1 cellular context compared by ENCODE assay signal in genomic region chr13:107192289-107192688, GRCh38.
TF ChIP-seq lines count a peak whose summit lies in the region.

No MANE protein-coding gene starts in this region.

TF ChIP-seq in HepG2, 621 proteins besides CTCF, POLR2A, EP300 and RAD21 (continued from another document and continues in another):
- TF ChIP-seq AHDC1 (CRISPR knock-in tag; IDR thresholded peaks at IDR 0.05; ENCODE audit: borderline replicate concordance) (peak; percentile 83; the same call in 1 of the 2 replicates), KLF15 (CRISPR knock-in tag; IDR thresholded peaks at IDR 0.05; ENCODE audit: borderline replicate concordance) (no peak), ZNF326 (CRISPR knock-in tag; IDR thresholded peaks at IDR 0.05; ENCODE audit: borderline replicate concordance) (no peak), TP53 (CRISPR knock-in tag; conservative IDR thresholded peaks at IDR 0.05) (no peak), CEBPB (IDR thresholded peaks at IDR 0.05; ENCODE audit: borderline replicate concordance, low read depth, low read length) (no peak), ZNF432 (CRISPR knock-in tag; IDR thresholded peaks at IDR 0.05; ENCODE audit: borderline replicate concordance) (no peak), DZIP1 (CRISPR knock-in tag; IDR thresholded peaks at IDR 0.05) (no peak), HMG20B (CRISPR knock-in tag; conservative IDR thresholded peaks at IDR 0.05) (peak; percentile 86), ZMAT3 (CRISPR knock-in tag; conservative IDR thresholded peaks at IDR 0.05) (no peak), FOXO1 (CRISPR knock-in tag; IDR thresholded peaks at IDR 0.05) (peak; percentile 66; the same call in 1 of the 2 replicates), JARID2 (CRISPR knock-in tag; IDR thresholded peaks at IDR 0.05; ENCODE audit: insufficient replicate concordance) (no peak), TFDP2 (CRISPR knock-in tag; IDR thresholded peaks at IDR 0.05) (no peak), SP140L (CRISPR knock-in tag; IDR thresholded peaks at IDR 0.05; ENCODE audit: borderline replicate concordance) (no peak), SOX13 (IDR thresholded peaks at IDR 0.05) (peak; percentile 85), SOX13 (CRISPR knock-in tag; conservative IDR thresholded peaks at IDR 0.05 in 1 of 2, IDR thresholded peaks at IDR 0.05 in 1 of 2) (peak in 1 of 2 experiments; percentile 92; a peak in 2 of 4 replicates), RBM22 (optimal IDR thresholded peaks at IDR 0.05; ENCODE audit: low read length) (no peak), TARDBP (CRISPR knock-in tag; IDR thresholded peaks at IDR 0.05) (peak; percentile 64; the same call in 1 of the 2 replicates), FOXJ3 (CRISPR knock-in tag; IDR thresholded peaks at IDR 0.05; ENCODE audit: borderline replicate concordance) (peak; percentile 44; the same call in 1 of the 2 replicates), RAD51 (IDR thresholded peaks at IDR 0.05; ENCODE audit: borderline replicate concordance) (no peak), ERF (CRISPR knock-in tag; IDR thresholded peaks at IDR 0.05) (peak; percentile 76; the same call in 1 of the 2 replicates), NR2F2 (IDR thresholded peaks at IDR 0.05; ENCODE audit: borderline replicate concordance, low read depth) (peak; percentile 81), HOXD1 (CRISPR knock-in tag; IDR thresholded peaks at IDR 0.05) (peak; percentile 89; the same call in 1 of the 2 replicates), ZNF552 (CRISPR knock-in tag; IDR thresholded peaks at IDR 0.05; ENCODE audit: borderline replicate concordance) (no peak), MEIS2 (CRISPR knock-in tag; IDR thresholded peaks at IDR 0.05) (peak; percentile 54; the same call in 1 of the 2 replicates), CAMTA2 (CRISPR knock-in tag; IDR thresholded peaks at IDR 0.05; ENCODE audit: borderline replicate concordance) (no peak), THYN1 (CRISPR knock-in tag; IDR thresholded peaks at IDR 0.05; ENCODE audit: borderline replicate concordance, low read depth) (no peak), DNMT1 (CRISPR knock-in tag; IDR thresholded peaks at IDR 0.05) (no peak), ZMYM2 (CRISPR knock-in tag; IDR thresholded peaks at IDR 0.05) (no peak), ISL2 (CRISPR knock-in tag; IDR thresholded peaks at IDR 0.05) (peak; percentile 92), SKI (IDR thresholded peaks at IDR 0.05; ENCODE audit: partially characterized antibody) (no peak), SAP130 (CRISPR knock-in tag; IDR thresholded peaks at IDR 0.05; ENCODE audit: low read depth) (peak; percentile 58), HDAC1 (CRISPR knock-in tag; IDR thresholded peaks at IDR 0.05) (peak; percentile 36; the same call in 1 of the 2 replicates), KDM2A (CRISPR knock-in tag; IDR thresholded peaks at IDR 0.05; ENCODE audit: borderline replicate concordance, low read depth) (no peak), ZNF550 (CRISPR knock-in tag; IDR thresholded peaks at IDR 0.05; ENCODE audit: borderline replicate concordance) (no peak), ZNF776 (CRISPR knock-in tag; IDR thresholded peaks at IDR 0.05) (no peak), TCF7 (IDR thresholded peaks at IDR 0.05; ENCODE audit: low read depth) (peak; percentile 94), KLF16 (CRISPR knock-in tag; IDR thresholded peaks at IDR 0.05) (no peak), ZNF260 (CRISPR knock-in tag; IDR thresholded peaks at IDR 0.05; ENCODE audit: borderline replicate concordance, low read depth) (no peak), NR0B2 (CRISPR knock-in tag; IDR thresholded peaks at IDR 0.05) (no peak), ZNF503 (CRISPR knock-in tag; IDR thresholded peaks at IDR 0.05) (peak; percentile 92), SMARCE1 (IDR thresholded peaks at IDR 0.05; ENCODE audit: borderline replicate concordance) (no peak), SALL1 (CRISPR knock-in tag; IDR thresholded peaks at IDR 0.05) (peak; percentile 78), ZNF143 (CRISPR knock-in tag; IDR thresholded peaks at IDR 0.05) (no peak), TSC22D2 (CRISPR knock-in tag; IDR thresholded peaks at IDR 0.05; ENCODE audit: borderline replicate concordance) (no peak), NBN (conservative IDR thresholded peaks at IDR 0.05) (no peak), ZNF652 (CRISPR knock-in tag; IDR thresholded peaks at IDR 0.05; ENCODE audit: borderline replicate concordance, low read depth) (peak; percentile 74), ZNF589 (CRISPR knock-in tag; conservative IDR thresholded peaks at IDR 0.05) (no peak), PITX1 (CRISPR knock-in tag; IDR thresholded peaks at IDR 0.05) (peak; percentile 97), ZNF660 (CRISPR knock-in tag; IDR thresholded peaks at IDR 0.05; ENCODE audit: borderline replicate concordance, low read depth) (no peak), SIX4 (CRISPR knock-in tag; IDR thresholded peaks at IDR 0.05) (peak; percentile 82), SOX6 (IDR thresholded peaks at IDR 0.05) (no peak), SOX6 (CRISPR knock-in tag; IDR thresholded peaks at IDR 0.05) (peak; percentile 98), ZFY (CRISPR knock-in tag; IDR thresholded peaks at IDR 0.05) (no peak), SALL2 (CRISPR knock-in tag; IDR thresholded peaks at IDR 0.05) (no peak), ZNF841 (CRISPR knock-in tag; IDR thresholded peaks at IDR 0.05; ENCODE audit: borderline replicate concordance) (no peak)
- TF ChIP-seq, protein P1, sequence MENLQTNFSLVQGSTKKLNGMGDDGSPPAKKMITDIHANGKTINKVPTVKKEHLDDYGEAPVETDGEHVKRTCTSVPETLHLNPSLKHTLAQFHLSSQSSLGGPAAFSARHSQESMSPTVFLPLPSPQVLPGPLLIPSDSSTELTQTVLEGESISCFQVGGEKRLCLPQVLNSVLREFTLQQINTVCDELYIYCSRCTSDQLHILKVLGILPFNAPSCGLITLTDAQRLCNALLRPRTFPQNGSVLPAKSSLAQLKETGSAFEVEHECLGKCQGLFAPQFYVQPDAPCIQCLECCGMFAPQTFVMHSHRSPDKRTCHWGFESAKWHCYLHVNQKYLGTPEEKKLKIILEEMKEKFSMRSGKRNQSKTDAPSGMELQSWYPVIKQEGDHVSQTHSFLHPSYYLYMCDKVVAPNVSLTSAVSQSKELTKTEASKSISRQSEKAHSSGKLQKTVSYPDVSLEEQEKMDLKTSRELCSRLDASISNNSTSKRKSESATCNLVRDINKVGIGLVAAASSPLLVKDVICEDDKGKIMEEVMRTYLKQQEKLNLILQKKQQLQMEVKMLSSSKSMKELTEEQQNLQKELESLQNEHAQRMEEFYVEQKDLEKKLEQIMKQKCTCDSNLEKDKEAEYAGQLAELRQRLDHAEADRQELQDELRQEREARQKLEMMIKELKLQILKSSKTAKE (CRISPR knock-in tag; IDR thresholded peaks at IDR 0.05; ENCODE audit: borderline replicate concordance) = peak; percentile 58; the same call in 1 of the 2 replicates
- TF ChIP-seq, protein P2, sequence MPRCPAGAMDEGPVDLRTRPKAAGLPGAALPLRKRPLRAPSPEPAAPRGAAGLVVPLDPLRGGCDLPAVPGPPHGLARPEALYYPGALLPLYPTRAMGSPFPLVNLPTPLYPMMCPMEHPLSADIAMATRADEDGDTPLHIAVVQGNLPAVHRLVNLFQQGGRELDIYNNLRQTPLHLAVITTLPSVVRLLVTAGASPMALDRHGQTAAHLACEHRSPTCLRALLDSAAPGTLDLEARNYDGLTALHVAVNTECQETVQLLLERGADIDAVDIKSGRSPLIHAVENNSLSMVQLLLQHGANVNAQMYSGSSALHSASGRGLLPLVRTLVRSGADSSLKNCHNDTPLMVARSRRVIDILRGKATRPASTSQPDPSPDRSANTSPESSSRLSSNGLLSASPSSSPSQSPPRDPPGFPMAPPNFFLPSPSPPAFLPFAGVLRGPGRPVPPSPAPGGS (CRISPR knock-in tag; IDR thresholded peaks at IDR 0.05) = no peak
